In genomic region chr9:131395027-131395744, GRCh38 we compare ENCODE assay signal across 8 cellular contexts. TPM values are rescaled to one million over a fixed set of nuclear protein-coding genes. Genes with fewer than 3 reads are reported as not detected.
DNase-seq lines count a peak whose midpoint lies in the region; ATAC-seq and TF ChIP-seq lines count a peak whose summit lies in the region.

No MANE protein-coding gene starts in this region.

- peaks cover 61% of the 10 kb centered on the region for H3F3A ChIP-seq in neural progenitor cell (ENCODE audit: low read depth)

- H3K27me3 Mint-ChIP-seq in neural progenitor cell (ENCODE audit: insufficient read depth, low read depth) = peaks cover 7% of the 10 kb centered on the region

- peak overlapping the region; percentile 100 for H3K4me3 ChIP-seq in neural progenitor cell
- peak overlapping the region; percentile 53 to 89 (median 80) for H3K4me3 ChIP-seq in tibial nerve

- WGBS in tibial nerve, 2 donors = 2 to 3% methylated on average over 11 of the region's 12 CpGs

- H3K4me2 ChIP-seq in neural progenitor cell = peak overlapping the region; percentile 98

- peak overlapping the region; percentile 95 for H3K4me3 Mint-ChIP-seq in neural progenitor cell

- H3K9me3 ChIP-seq in neural progenitor cell (ENCODE audit: low read depth) (no peaks in the 10 kb centered on the region), tibial nerve (no peaks in the 10 kb centered on the region)

- TF ChIP-seq POLR2A in erythroblast (IDR thresholded peaks at IDR 0.05; ENCODE audit: low read length) (no peak), tibial nerve (IDR thresholded peaks at IDR 0.05) (no peak)

- H3K36me3 ChIP-seq in neural progenitor cell (no peaks in the 10 kb centered on the region), tibial nerve (no peaks in the 10 kb centered on the region)

- H4K20me1 ChIP-seq in neural progenitor cell (ENCODE audit: low read depth) = peaks cover 56% of the 10 kb centered on the region

- peaks cover 3% of the 10 kb centered on the region for H3K36me3 Mint-ChIP-seq in neural progenitor cell

- peaks cover 59% of the 10 kb centered on the region for H3K4me1 ChIP-seq in neural progenitor cell
- H3K4me1 ChIP-seq in tibial nerve = peaks cover 0 to 62% (median 48%) of the 10 kb centered on the region in 4 donors

- peak; percentile 47 for ATAC-seq in GM18517 (IDR thresholded peaks at IDR 0.05; ENCODE audit: unreplicated experiment)
- no peak for ATAC-seq in HG02870 (IDR thresholded peaks at IDR 0.05; ENCODE audit: unreplicated experiment)

- peaks cover 57% of the 10 kb centered on the region for H3K4me1 Mint-ChIP-seq in neural progenitor cell

- TF ChIP-seq EP300 in tibial nerve (IDR thresholded peaks at IDR 0.05) = no peak

- DNase-seq in NCI-H524 treated with DMSO at 0.1 percent for 48 hours (lab: John Stamatoyannopoulos, UW) = peak; percentile 21
- peak; percentile 56 for DNase-seq in activated T-cell treated with anti-CD3 and anti-CD28 coated beads for 1 hour (ENCODE audit: low read depth)
- DNase-seq in erythroblast (lab: John Stamatoyannopoulos, UW) = peak; percentile 47 to 52
- DNase-seq in neural progenitor cell (ENCODE audit: low spot score) = peak; percentile 43
- DNase-seq in tibial nerve (ENCODE audit: low spot score in 2 of 2) = no peak
- DNase-seq in hepatic stellate cell (ENCODE audit: low spot score) = no peak

- no peaks in the 10 kb centered on the region for H3K9me3 Mint-ChIP-seq in neural progenitor cell

- H3K27me3 ChIP-seq in neural progenitor cell (no peaks in the 10 kb centered on the region), tibial nerve (no peaks in the 10 kb centered on the region)

- H3K9ac ChIP-seq in neural progenitor cell = peak overlapping the region; percentile 97

- H3K27ac Mint-ChIP-seq in neural progenitor cell = peak overlapping the region; percentile 95

- TF ChIP-seq CTCF in neural progenitor cell (IDR thresholded peaks at IDR 0.05) (no peak), tibial nerve (IDR thresholded peaks at IDR 0.05) (no peak)

- no peak overlapping the region for H2AFZ ChIP-seq in neural progenitor cell (replicated peaks)

- H3K79me2 ChIP-seq in neural progenitor cell (ENCODE audit: low read depth) = peaks cover 71% of the 10 kb centered on the region

- H3K27ac ChIP-seq in neural progenitor cell (peak overlapping the region; percentile 94), tibial nerve (peak overlapping the region; percentile 92 to 99 (median 98))

RNA-seq across cellular contexts. Expression of gene PRRC2B, which starts 1.3 kb away (rescaled TPM):
- 139 and 148 TPM in 2 replicates for total RNA-seq in neural progenitor cell (ENCODE audit: low replicate concordance)
- 100 to 1,000 TPM in 3 of 4 donors, 10 to 100 TPM in 1; 94.8 to 236 (median 174) TPM for total RNA-seq in tibial nerve

Comparison
In these comparisons a context has a peak if more than half of its experiments do, and no peak if none do; other contexts are left out.
1. DNase-seq: peak in NCI-H524 treated with DMSO at 0.1 percent for 48 hours (single experiment), activated T-cell treated with anti-CD3 and anti-CD28 coated beads for 1 hour (single experiment), erythroblast (2 of 2) and neural progenitor cell (single experiment); none in tibial nerve (0 of 2) and hepatic stellate cell (single experiment).